ENCODE assay signal across 19 cellular contexts in the genomic region with DNA sequence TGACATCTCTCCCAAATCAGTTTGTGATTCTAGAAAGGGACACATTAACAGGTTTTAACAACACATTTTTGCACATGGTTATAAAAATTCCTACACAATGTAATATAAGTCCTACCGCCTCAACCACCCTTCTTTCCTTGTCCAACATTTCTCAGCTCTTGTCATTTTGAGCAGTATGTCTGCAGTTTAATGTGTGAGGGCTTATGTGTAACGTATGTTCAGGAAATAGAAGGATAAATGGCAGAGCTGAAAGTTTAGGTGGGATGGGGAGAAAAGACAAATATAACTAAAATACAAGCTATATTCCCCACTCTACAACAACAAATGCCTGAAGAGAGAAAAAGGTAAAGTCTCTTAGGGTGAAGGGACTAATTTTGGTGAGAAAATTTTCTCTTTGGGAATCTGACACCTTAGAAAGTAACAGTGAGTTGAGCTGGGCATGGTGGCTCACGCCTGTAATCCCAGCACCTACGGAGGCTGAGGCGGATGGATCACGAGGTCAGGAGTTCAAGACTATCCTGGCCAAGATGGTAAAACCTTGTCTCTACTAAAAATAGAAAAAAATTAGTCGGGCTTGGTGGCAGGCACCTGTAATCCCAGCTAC. TPM values are rescaled to one million over a fixed set of nuclear protein-coding genes. Genes with fewer than 3 reads are reported as not detected.
A peak's percentile ranks its signal among the peaks of the same experiment; 100 is the strongest.
DNase-seq lines count a peak whose midpoint lies in the region; ATAC-seq, FAIRE-seq and TF ChIP-seq lines count a peak whose summit lies in the region.
"Had no signal": no experiment of that assay in that cellular context is flagged by ENCODE, and none has a peak within 500 bp of the region (broad histone marks: within the 10 kb centered on the region; RNA-seq: fewer than 3 reads in every experiment).

No MANE protein-coding gene starts in this region.

- WGBS in GM12878 (ENCODE audit: insufficient coverage, insufficient replicate concordance, low lambda C conversion rate, missing lambda C conversion rate), result 90% methylated on average over 7 of the region's 7 CpGs
- WGBS in smooth muscle cell (ENCODE audit: low lambda C conversion rate), result 92% methylated on average over 7 of the region's 7 CpGs

- no peak for DNase-seq in activated naive CD4-positive, alpha-beta T cell treated with anti-CD3 and anti-CD28 coated beads for 36 hours
- no peak for DNase-seq in activated naive CD4-positive, alpha-beta T cell treated with anti-CD3 and anti-CD28 coated beads, Interleukin-2, amount 50 U/mL, for 72 hours (ENCODE audit: low spot score in 2 of 2)
- DNase-seq in GM12878 (ENCODE audit: low read depth, low spot score) (no peak), immature natural killer cell (peak in 1 of 3 donors; percentile 16), smooth muscle cell (lab: John Stamatoyannopoulos, UW; ENCODE audit: unreplicated experiment) (no peak), NCI-H2107 treated with DMSO at 0.1 percent for 48 hours (lab: John Stamatoyannopoulos, UW; ENCODE audit: unreplicated experiment) (no peak), foreskin melanocyte (no peak)
- DNase-seq: activated CD4-positive, CD25-positive, alpha-beta regulatory T cell; activated naive CD8-positive, alpha-beta T cell treated with anti-CD3 and anti-CD28 coated beads, Interleukin-2, amount 10 ng/mL, durations not matched to agents 7 days and 5 days; glutamatergic neuron; NCI-H2171; NCI-H82; stimulated activated naive CD4-positive, alpha-beta T cell treated with Interleukin-2 at 50 U/mL for 16 hours; T-helper 2 cell; upper lobe of right lung had no signal

- H3K4me2 ChIP-seq in GM12878 (ENCODE audit: control insufficient read depth, insufficient read depth) (no peak overlapping the region), smooth muscle cell (no peak overlapping the region)

- H3K9ac ChIP-seq in GM12878 (ENCODE audit: control insufficient read depth, insufficient read depth, low read length) (no peak overlapping the region), smooth muscle cell (ENCODE audit: low read depth) (no peak overlapping the region)
- H3K9ac ChIP-seq: parathyroid adenoma had no signal

- ATAC-seq in activated naive CD4-positive, alpha-beta T cell treated with anti-CD3 and anti-CD28 coated beads, Interleukin-2, amount 50 U/mL, for 72 hours, result no peak
- ATAC-seq in GM12878, result no peak
- no peak for ATAC-seq in GM21786 (IDR thresholded peaks at IDR 0.05; ENCODE audit: unreplicated experiment)
- ATAC-seq: upper lobe of right lung had no signal

- H3K4me1 ChIP-seq in GM12878 (ENCODE audit: control insufficient read depth, insufficient read depth, low read length), result no peaks in the 10 kb centered on the region
- H3K4me1 ChIP-seq in smooth muscle cell (ENCODE audit: low read depth), result peaks cover 18% of the 10 kb centered on the region

- H3K4me3 ChIP-seq in GM12878, result no peak overlapping the region
- no peak overlapping the region for H3K4me3 ChIP-seq in smooth muscle cell
- H3K4me3 ChIP-seq: upper lobe of right lung had no signal

- no peak for FAIRE-seq in GM12878 (lab: Jason Lieb, UNC)
- FAIRE-seq: endometrium, islet of Langerhans had no signal

- H3F3A ChIP-seq in smooth muscle cell (ENCODE audit: low read depth), result peaks cover 32% of the 10 kb centered on the region

- TF ChIP-seq CTCF in GM12878 (IDR thresholded peaks at IDR 0.05 in 2 of 3, conservative IDR thresholded peaks at IDR 0.05 in 1 of 3; ENCODE audit: control insufficient read depth in 2 of 3, extremely low read depth in 1 of 3, insufficient read depth in 1 of 3, low read depth in 3 of 3, low read length in 3 of 3) (no peak), smooth muscle cell (IDR thresholded peaks at IDR 0.05; ENCODE audit: borderline replicate concordance, insufficient read depth, poor library complexity, severe bottlenecking) (no peak)

- no peaks in the 10 kb centered on the region for H3K9me3 Mint-ChIP-seq in activated naive CD4-positive, alpha-beta T cell treated with anti-CD3 and anti-CD28 coated beads for 36 hours
- no peaks in the 10 kb centered on the region for H3K9me3 Mint-ChIP-seq in activated naive CD4-positive, alpha-beta T cell treated with anti-CD3 and anti-CD28 coated beads, Interleukin-2, amount 50 U/mL, for 72 hours
- H3K9me3 Mint-ChIP-seq in immature natural killer cell, result no peaks in the 10 kb centered on the region
- H3K9me3 Mint-ChIP-seq: activated naive CD8-positive, alpha-beta T cell treated with anti-CD3 and anti-CD28 coated beads, Interleukin-2, amount 10 ng/mL, durations not matched to agents 7 days and 5 days had no signal

- peaks cover 33% of the 10 kb centered on the region for H3K4me1 Mint-ChIP-seq in activated naive CD4-positive, alpha-beta T cell treated with anti-CD3 and anti-CD28 coated beads for 36 hours (ENCODE audit: low read depth)
- H3K4me1 Mint-ChIP-seq in immature natural killer cell, result peaks cover 66 to 84% of the 10 kb centered on the region in 2 donors

- POLR2A ChIA-PET in GM12878 (lab: Charles Lee), result interaction anchor here (0.5 to 1.3 kb wide), 2 partner anchors 22 to 59 kb away, joined by 3 to 6 read pairs; no protein-coding TSS in a partner anchor

- RAD21 ChIA-PET in GM12878 (lab: Charles Lee; ENCODE audit: unreplicated experiment), result interaction anchor here (1.3 to 2.4 kb wide), 2 partner anchors 60 to 103 kb away, joined by 3 to 8 read pairs; partner anchors contain the start of gene PM20D2

- TF ChIP-seq EP300 in GM12878 (IDR thresholded peaks at IDR 0.05; ENCODE audit: borderline replicate concordance in 1 of 2, control insufficient read depth in 1 of 2, low read depth in 2 of 2, low read length in 2 of 2), result no peak

- in situ Hi-C loops in GM12878 (cut with MboI), result no loop called here

- no peaks in the 10 kb centered on the region for H3K9me3 ChIP-seq in GM12878 (replicated peaks; ENCODE audit: control insufficient read depth, insufficient read depth, low read length)
- no peaks in the 10 kb centered on the region for H3K9me3 ChIP-seq in smooth muscle cell (replicated peaks; ENCODE audit: low read depth)
- H3K9me3 ChIP-seq: upper lobe of right lung had no signal

- H2AFZ ChIP-seq in GM12878 (ENCODE audit: control insufficient read depth, low read depth, low read length), result no peak overlapping the region
- no peak overlapping the region for H2AFZ ChIP-seq in smooth muscle cell (ENCODE audit: low read depth)
- H2AFZ ChIP-seq: parathyroid adenoma had no signal

- H3K79me2 ChIP-seq in GM12878 (ENCODE audit: control insufficient read depth, insufficient read depth, low read length) (peaks cover 45% of the 10 kb centered on the region), smooth muscle cell (ENCODE audit: low read depth) (peaks cover 50% of the 10 kb centered on the region)

- H3K27me3 Mint-ChIP-seq in activated naive CD4-positive, alpha-beta T cell treated with anti-CD3 and anti-CD28 coated beads for 36 hours (ENCODE audit: low read depth), result no peaks in the 10 kb centered on the region
- H3K27me3 Mint-ChIP-seq in immature natural killer cell (ENCODE audit: low read depth in 3 of 3), result peaks cover 23 to 39% (median 31%) of the 10 kb centered on the region in 3 donors
- H3K27me3 Mint-ChIP-seq: activated naive CD8-positive, alpha-beta T cell treated with anti-CD3 and anti-CD28 coated beads, Interleukin-2, amount 10 ng/mL, durations not matched to agents 7 days and 5 days had no signal

- SMC1A ChIA-PET in GM12878 (lab: Charles Lee; ENCODE audit: uncharacterized antibody, unreplicated experiment), result interaction anchor here (0.6 to 2.2 kb wide), 9 partner anchors 13 to 1207 kb away, joined by 3 to 8 read pairs (median 3); no protein-coding TSS in a partner anchor

- intact Hi-C loops in activated naive CD4-positive, alpha-beta T cell treated with anti-CD3 and anti-CD28 coated beads for 36 hours (cut with micrococcal nuclease), result loop anchor here (10.0 kb wide), 4 partner anchors 1199 to 1761 kb away; partner anchors contain the start of genes GJB7 and SMIM8
- intact Hi-C loops in GM12878 (cut with micrococcal nuclease; ENCODE audit: unreplicated experiment), result no loop called here

- peaks cover 3% of the 10 kb centered on the region; the same call in 1 of the 2 replicates for H4K20me1 ChIP-seq in GM12878 (ENCODE audit: control insufficient read depth, insufficient read depth)
- peaks cover 84% of the 10 kb centered on the region for H4K20me1 ChIP-seq in smooth muscle cell (ENCODE audit: low read depth)

- TF ChIP-seq RAD21 in GM12878 (IDR thresholded peaks at IDR 0.05; ENCODE audit: insufficient read depth, low read depth, low read length), result no peak

- CTCF ChIA-PET in activated naive CD4-positive, alpha-beta T cell treated with anti-CD3 and anti-CD28 coated beads for 36 hours (lab: Charles Lee), result interaction anchor here (1.0 to 1.5 kb wide), 5 partner anchors 7 to 102 kb away, joined by 3 to 7 read pairs (median 3); partner anchors contain the start of gene PM20D2
- CTCF ChIA-PET in GM12878 (lab: Yijun Ruan, JAX), result interaction anchor here (1.4 to 2.8 kb wide), 2 partner anchors 38 to 103 kb away, joined by 4 to 9 read pairs; no protein-coding TSS in a partner anchor

- H3K36me3 Mint-ChIP-seq in activated naive CD4-positive, alpha-beta T cell treated with anti-CD3 and anti-CD28 coated beads for 36 hours (ENCODE audit: low read depth), result peaks cover 37% of the 10 kb centered on the region
- peaks cover 29 to 41% of the 10 kb centered on the region in 2 donors for H3K36me3 Mint-ChIP-seq in activated naive CD4-positive, alpha-beta T cell treated with anti-CD3 and anti-CD28 coated beads, Interleukin-2, amount 50 U/mL, for 72 hours
- peaks cover 14 to 34% (median 20%) of the 10 kb centered on the region in 3 donors for H3K36me3 Mint-ChIP-seq in immature natural killer cell

- no peak overlapping the region for H3K27ac ChIP-seq in GM12878 (ENCODE audit: control insufficient read depth, insufficient read depth)
- peak overlapping the region; percentile 99 for H3K27ac ChIP-seq in smooth muscle cell (ENCODE audit: low read depth)
- H3K27ac ChIP-seq: parathyroid adenoma, upper lobe of right lung had no signal

- H3K36me3 ChIP-seq in GM12878 (ENCODE audit: control insufficient read depth in 2 of 2, insufficient read depth in 2 of 2, low read length in 1 of 2) (peaks cover 3 to 16% of the 10 kb centered on the region in 2 experiments), smooth muscle cell (ENCODE audit: low read depth) (peaks cover 21% of the 10 kb centered on the region)

- no peak overlapping the region for H3K4me3 Mint-ChIP-seq in activated naive CD4-positive, alpha-beta T cell treated with anti-CD3 and anti-CD28 coated beads for 36 hours
- peak overlapping the region in 4 of 5 donors; percentile 34 to 70 (median 54) for H3K4me3 Mint-ChIP-seq in immature natural killer cell

- peak overlapping the region; percentile 4 for H3K27ac Mint-ChIP-seq in activated naive CD4-positive, alpha-beta T cell treated with anti-CD3 and anti-CD28 coated beads for 36 hours
- H3K27ac Mint-ChIP-seq in activated naive CD4-positive, alpha-beta T cell treated with anti-CD3 and anti-CD28 coated beads, Interleukin-2, amount 50 U/mL, for 72 hours, result peak overlapping the region in 1 of 2 donors; percentile 50
- peak overlapping the region; percentile 47 to 93 (median 76) for H3K27ac Mint-ChIP-seq in immature natural killer cell

- no peak for TF ChIP-seq POLR2A in GM12878 (IDR thresholded peaks at IDR 0.05; ENCODE audit: low read depth, low read length)

- BruUV-seq in GM12878 (replicated peaks; lab: Mats Ljungman, UMichigan), result no TSS peak

- no peaks in the 10 kb centered on the region for H3K27me3 ChIP-seq in GM12878 (replicated peaks in 1 of 2; ENCODE audit: control insufficient read depth in 2 of 2, insufficient read depth in 2 of 2, low read length in 1 of 2)
- no peaks in the 10 kb centered on the region for H3K27me3 ChIP-seq in smooth muscle cell (ENCODE audit: low read depth)
- H3K27me3 ChIP-seq: upper lobe of right lung had no signal

RNA-seq across cellular contexts. Expression of gene PNRC1, which starts 5.0 kb away (rescaled TPM):
- total RNA-seq in activated naive CD4-positive, alpha-beta T cell treated with anti-CD3 and anti-CD28 coated beads for 36 hours, result 100 to 1,000 TPM; 110 to 111 TPM
- total RNA-seq in activated naive CD4-positive, alpha-beta T cell treated with anti-CD3 and anti-CD28 coated beads, Interleukin-2, amount 50 U/mL, for 72 hours, result 100 to 1,000 TPM in 1 of 2 donors, 10 to 100 TPM in 1; 97.3 to 150 TPM
- total RNA-seq in GM12878 (2013; cell fraction: nucleolus; rRNA removed), result 127 and 141 TPM in 2 replicates
- total RNA-seq in GM12878 (2014; rRNA removed) (32.0 and 33.1 TPM in 2 replicates), GM12878 (2014; rRNA removed; fragmentation: Illumina TruSeq; extraction: Trizol) (42.9 and 43.3 TPM in 2 replicates), GM12878 (2021) (66.0 and 70.8 TPM in 2 replicates), smooth muscle cell (188 and 202 TPM in 2 replicates)
- 21.7 TPM for polyA plus RNA-seq in GM12878 (2011; ENCODE audit: low read depth)
- polyA plus RNA-seq in GM12878 (2011; rRNA removed) (34.3 and 50.5 TPM in 2 replicates), GM12878 (2014; fragmentation: Illumina TruSeq; extraction: Trizol) (30.4 and 40.7 TPM in 2 replicates), GM12878 (2014; fragmentation: Nextera tagmentation; extraction: Ambion mirVana) (1 to 10 TPM; 7.6 to 9.5 TPM), GM12878 (2014; rRNA removed) (14.7 and 15.7 TPM in 2 replicates), GM12878 (2016; fragmentation: Nextera tagmentation; extraction: Ambion mirVana) (10 to 100 TPM; 46.7 to 47.5 TPM), immature natural killer cell (100 to 1,000 TPM; 255 to 629 (median 491) TPM), smooth muscle cell (183 and 198 TPM in 2 replicates)
- polyA plus RNA-seq in GM12878 (2011; cell fraction: cytosol; rRNA removed), result 11.3 and 16.3 TPM in 2 replicates
- polyA plus RNA-seq in GM12878 (2011; cell fraction: nucleus; rRNA removed), result 40.5 and 44.6 TPM in 2 replicates
- polyA plus RNA-seq in GM12878 (2012), result 67.7 and 97.5 TPM in 2 replicates
- polyA minus RNA-seq in GM12878 (2011; rRNA and poly(A)+ RNA removed), result 27.1 and 33.6 TPM in 2 replicates
- 37.6 and 44.5 TPM in 2 replicates for polyA minus RNA-seq in GM12878 (2011; cell fraction: cytosol; rRNA and poly(A)+ RNA removed)
- polyA minus RNA-seq in GM12878 (2011; cell fraction: nucleus; rRNA and poly(A)+ RNA removed), result 39.5 and 55.2 TPM in 2 replicates

RNA-seq across cellular contexts. Expression of gene SRSF12, which starts 32.4 kb away (rescaled TPM):
- under 1 TPM in 1 of 2 experiments, not detected in 1; 0.15 TPM for total RNA-seq in activated naive CD4-positive, alpha-beta T cell treated with anti-CD3 and anti-CD28 coated beads for 36 hours
- total RNA-seq in activated naive CD4-positive, alpha-beta T cell treated with anti-CD3 and anti-CD28 coated beads, Interleukin-2, amount 50 U/mL, for 72 hours, result under 1 TPM; 0.48 to 0.53 TPM
- not detected in 2 replicates for total RNA-seq in GM12878 (2013; cell fraction: nucleolus; rRNA removed)
- total RNA-seq in GM12878 (2014; rRNA removed) (not detected in 2 replicates), GM12878 (2014; rRNA removed; fragmentation: Illumina TruSeq; extraction: Trizol) (not detected in 2 replicates), GM12878 (2021) (not detected in 2 replicates), smooth muscle cell (5.3 and 7.2 TPM in 2 replicates)
- not detected for polyA plus RNA-seq in GM12878 (2011; ENCODE audit: low read depth)
- polyA plus RNA-seq in GM12878 (2011; rRNA removed) (0.03 TPM in 1 of 2 replicates, not detected in the other), GM12878 (2014; fragmentation: Illumina TruSeq; extraction: Trizol) (0.03 TPM in 1 of 2 replicates, not detected in the other), GM12878 (2014; fragmentation: Nextera tagmentation; extraction: Ambion mirVana) (not detected), GM12878 (2014; rRNA removed) (not detected in 2 replicates), GM12878 (2016; fragmentation: Nextera tagmentation; extraction: Ambion mirVana) (under 1 TPM in 1 of 2 experiments, not detected in 1; 0.23 TPM), immature natural killer cell (under 1 TPM in 2 of 3 donors, not detected in 1; 0.22 to 0.45 TPM), smooth muscle cell (5.6 and 5.8 TPM in 2 replicates)
- 0.01 TPM in 1 of 2 replicates, not detected in the other for polyA plus RNA-seq in GM12878 (2011; cell fraction: cytosol; rRNA removed)
- polyA plus RNA-seq in GM12878 (2011; cell fraction: nucleus; rRNA removed), result not detected in 2 replicates
- 0.23 and 0.28 TPM in 2 replicates for polyA plus RNA-seq in GM12878 (2012)
- polyA minus RNA-seq in GM12878 (2011; rRNA and poly(A)+ RNA removed), result not detected in 2 replicates
- polyA minus RNA-seq in GM12878 (2011; cell fraction: cytosol; rRNA and poly(A)+ RNA removed), result not detected in 2 replicates
- not detected in 2 replicates for polyA minus RNA-seq in GM12878 (2011; cell fraction: nucleus; rRNA and poly(A)+ RNA removed)
- total RNA-seq: activated naive CD8-positive, alpha-beta T cell treated with anti-CD3 and anti-CD28 coated beads, Interleukin-2, amount 10 ng/mL, durations not matched to agents 7 days and 5 days; upper lobe of right lung had no signal
